8 cellular contexts compared by ENCODE assay signal in the genomic region with DNA sequence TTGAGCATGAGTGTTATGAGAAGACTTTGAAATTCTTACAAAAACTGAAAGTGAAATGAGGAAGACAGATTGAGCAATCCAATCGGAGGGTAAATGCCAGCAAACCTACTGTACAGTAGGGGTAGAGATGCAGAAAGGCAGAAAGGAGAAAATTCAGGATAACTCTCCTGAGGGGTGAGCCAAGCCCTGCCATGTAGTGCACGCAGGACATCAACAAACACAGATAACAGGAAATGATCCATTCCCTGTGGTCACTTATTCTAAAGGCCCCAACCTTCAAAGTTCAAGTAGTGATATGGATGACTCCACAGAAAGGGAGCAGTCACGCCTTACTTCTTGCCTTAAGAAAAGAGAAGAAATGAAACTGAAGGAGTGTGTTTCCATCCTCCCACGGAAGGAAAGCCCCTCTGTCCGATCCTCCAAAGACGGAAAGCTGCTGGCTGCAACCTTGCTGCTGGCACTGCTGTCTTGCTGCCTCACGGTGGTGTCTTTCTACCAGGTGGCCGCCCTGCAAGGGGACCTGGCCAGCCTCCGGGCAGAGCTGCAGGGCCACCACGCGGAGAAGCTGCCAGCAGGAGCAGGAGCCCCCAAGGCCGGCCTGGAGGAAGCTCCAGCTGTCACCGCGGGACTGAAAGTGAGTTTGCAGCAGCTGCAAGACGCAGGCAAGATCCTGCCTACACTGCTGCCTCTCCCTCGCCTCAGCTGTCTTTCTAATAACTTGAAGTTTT. TPM values are rescaled to one million over a fixed set of nuclear protein-coding genes. Genes with fewer than 3 reads are reported as not detected.
DNase-seq lines count a peak whose midpoint lies in the region; ATAC-seq and TF ChIP-seq lines count a peak whose summit lies in the region.

A gene with protein sequence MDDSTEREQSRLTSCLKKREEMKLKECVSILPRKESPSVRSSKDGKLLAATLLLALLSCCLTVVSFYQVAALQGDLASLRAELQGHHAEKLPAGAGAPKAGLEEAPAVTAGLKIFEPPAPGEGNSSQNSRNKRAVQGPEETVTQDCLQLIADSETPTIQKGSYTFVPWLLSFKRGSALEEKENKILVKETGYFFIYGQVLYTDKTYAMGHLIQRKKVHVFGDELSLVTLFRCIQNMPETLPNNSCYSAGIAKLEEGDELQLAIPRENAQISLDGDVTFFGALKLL (plus strand): TSS at position 118 of the 728 bp plus-strand sequence. CDS start 178 bp downstream, at position 296.

- CTCF ChIA-PET in activated CD4-positive, alpha-beta T cell treated with anti-CD3 and anti-CD28 coated beads for 36 hours (lab: Charles Lee) = interaction anchor here (0.6 kb wide), 1 partner anchor 60 kb away, joined by 3 read pairs; no protein-coding TSS in a partner anchor

- intact Hi-C loops in activated CD4-positive, alpha-beta T cell treated with anti-CD3 and anti-CD28 coated beads for 36 hours (cut with DNase I, micrococcal nuclease) = loop anchor here (1.0 to 2.0 kb wide), 2 partner anchors 43 to 54 kb away; a partner anchor contains a TSS

- H3K27me3 Mint-ChIP-seq in activated CD4-positive, alpha-beta T cell treated with anti-CD3 and anti-CD28 coated beads for 36 hours = no peaks in the 10 kb centered on the region
- no peaks in the 10 kb centered on the region for H3K27me3 Mint-ChIP-seq in mesothelial cell of epicardium (ENCODE audit: low read depth)

- peaks cover 6% of the 10 kb centered on the region for H3K36me3 Mint-ChIP-seq in activated CD4-positive, alpha-beta T cell treated with anti-CD3 and anti-CD28 coated beads for 36 hours (ENCODE audit: low read depth)
- no peaks in the 10 kb centered on the region for H3K36me3 Mint-ChIP-seq in mesothelial cell of epicardium

- TF ChIP-seq CTCF in mesothelial cell of epicardium (IDR thresholded peaks at IDR 0.05; ENCODE audit: unreplicated experiment) = no peak

- peak within 1 kb of the TSS; percentile 72 for H3K4me3 Mint-ChIP-seq in activated CD4-positive, alpha-beta T cell treated with anti-CD3 and anti-CD28 coated beads for 36 hours
- peak within 1 kb of the TSS; percentile 18 for H3K4me3 Mint-ChIP-seq in mesothelial cell of epicardium

- DNase-seq in GF-D8 (lab: John Stamatoyannopoulos, UW) (peak; percentile 80), Kasumi-1 (lab: John Stamatoyannopoulos, UW) (peak; percentile 62 to 84), ecto neural progenitor cell (ENCODE audit: low spot score) (peak; percentile 72), mesothelial cell of epicardium (ENCODE audit: low spot score in 2 of 2, unreplicated experiment in 2 of 2) (no peak), OCI-M2 (lab: John Stamatoyannopoulos, UW; ENCODE audit: unreplicated experiment) (no peak)
- DNase-seq in activated CD4-positive, alpha-beta T cell treated with anti-CD3 and anti-CD28 coated beads for 36 hours = peak; percentile 77
- DNase-seq in stimulated activated naive CD4-positive, alpha-beta T cell treated with Interleukin-2 at 50 U/mL for 16 hours (lab: John Stamatoyannopoulos, UW) = peak; percentile 49

- H3K27ac Mint-ChIP-seq in activated CD4-positive, alpha-beta T cell treated with anti-CD3 and anti-CD28 coated beads for 36 hours = peak within 1 kb of the TSS; percentile 82
- H3K27ac Mint-ChIP-seq in mesothelial cell of epicardium = no peak within 1 kb of the TSS

- ATAC-seq in GM21529 (IDR thresholded peaks at IDR 0.05; ENCODE audit: unreplicated experiment) = peak; percentile 70
- ATAC-seq in activated CD4-positive, alpha-beta T cell treated with anti-CD3 and anti-CD28 coated beads for 36 hours = peak; percentile 69

- peaks cover 43% of the 10 kb centered on the region for H3K4me1 Mint-ChIP-seq in activated CD4-positive, alpha-beta T cell treated with anti-CD3 and anti-CD28 coated beads for 36 hours
- H3K4me1 Mint-ChIP-seq in mesothelial cell of epicardium = peaks cover 18% of the 10 kb centered on the region

- POLR2A ChIA-PET in activated CD4-positive, alpha-beta T cell treated with anti-CD3 and anti-CD28 coated beads for 36 hours (lab: Charles Lee) = interaction anchor here (0.6 kb wide), 1 partner anchor 38 kb away, joined by 4 read pairs; no protein-coding TSS in a partner anchor

- no peaks in the 10 kb centered on the region for H3K9me3 Mint-ChIP-seq in activated CD4-positive, alpha-beta T cell treated with anti-CD3 and anti-CD28 coated beads for 36 hours (ENCODE audit: low read depth)
- no peaks in the 10 kb centered on the region for H3K9me3 Mint-ChIP-seq in mesothelial cell of epicardium

RNA-seq across cellular contexts. Expression of the gene that starts here (rescaled TPM):
- total RNA-seq in activated CD4-positive, alpha-beta T cell treated with anti-CD3 and anti-CD28 coated beads for 36 hours = 1 to 10 TPM; 2.3 to 2.4 TPM
- 1.1 to 2.1 TPM (median 1.6 TPM) in 3 replicates for total RNA-seq in mesothelial cell of epicardium

Comparison
In these comparisons a context has a peak if more than half of its experiments do, and no peak if none do; other contexts are left out.
1. DNase-seq: peak in GF-D8 (single experiment), Kasumi-1 (2 of 2), activated CD4-positive, alpha-beta T cell treated with anti-CD3 and anti-CD28 coated beads for 36 hours (single experiment), ecto neural progenitor cell (single experiment) and stimulated activated naive CD4-positive, alpha-beta T cell treated with Interleukin-2 at 50 U/mL for 16 hours (single experiment); none in mesothelial cell of epicardium (0 of 2) and OCI-M2 (single experiment).